Comparison of ENCODE assay signal across 14 cellular contexts in genomic region chr17:64110436-64111152, GRCh38. TPM values are rescaled to one million over a fixed set of nuclear protein-coding genes. Genes with fewer than 3 reads are reported as not detected.
DNase-seq lines count a peak whose midpoint lies in the region; ATAC-seq, FAIRE-seq and TF ChIP-seq lines count a peak whose summit lies in the region.
"Had no signal": no experiment of that assay in that cellular context is flagged by ENCODE, and none has a peak within 500 bp of the region (broad histone marks: within the 10 kb centered on the region; RNA-seq: fewer than 3 reads in every experiment).

No MANE protein-coding gene starts in this region.

- no peaks in the 10 kb centered on the region for H3K36me3 Mint-ChIP-seq in activated naive CD4-positive, alpha-beta T cell treated with anti-CD3 and anti-CD28 coated beads, Interleukin-2, amount 50 U/mL, for 24 hours
- H3K36me3 Mint-ChIP-seq in central memory CD8-positive, alpha-beta T cell (ENCODE audit: insufficient read depth), result peaks cover 19% of the 10 kb centered on the region
- peaks cover 63% of the 10 kb centered on the region for H3K36me3 Mint-ChIP-seq in stimulated activated effector memory CD8-positive, alpha-beta T cell treated with anti-CD3 and anti-CD28 coated beads, Interleukin-12 subunit alpha, Interleukin-12 subunit beta, amount 100 ng/mL, for 72 hours
- H3K36me3 Mint-ChIP-seq: stimulated activated naive B cell treated with anti-CD40 and anti-IgM and Interleukin-4, amounts not matched to agents 10 μg/mL and 1 μg/mL and 100 μg/mL, for 72 hours had no signal

- no peak for TF ChIP-seq POLR2A in GM12892 (IDR thresholded peaks at IDR 0.05; ENCODE audit: low read depth, low read length)

- ATAC-seq in central memory CD8-positive, alpha-beta T cell (replicated peaks; ENCODE audit: extremely low read depth, poor library complexity, severe bottlenecking), result no peak
- ATAC-seq in stimulated activated effector memory CD8-positive, alpha-beta T cell treated with anti-CD3 and anti-CD28 coated beads, Interleukin-12 subunit alpha, Interleukin-12 subunit beta, amount 100 ng/mL, for 72 hours, result no peak
- no peak for ATAC-seq in GM21723 (IDR thresholded peaks at IDR 0.05; ENCODE audit: unreplicated experiment)
- ATAC-seq: stimulated activated naive B cell treated with anti-CD40 and anti-IgM and Interleukin-4, amounts not matched to agents 10 μg/mL and 1 μg/mL and 100 μg/mL, for 72 hours had no signal

- no peaks in the 10 kb centered on the region for H3K27me3 Mint-ChIP-seq in activated naive CD4-positive, alpha-beta T cell treated with anti-CD3 and anti-CD28 coated beads, Interleukin-2, amount 50 U/mL, for 24 hours
- H3K27me3 Mint-ChIP-seq in central memory CD8-positive, alpha-beta T cell, result no peaks in the 10 kb centered on the region
- H3K27me3 Mint-ChIP-seq: stimulated activated naive B cell treated with anti-CD40 and anti-IgM and Interleukin-4, amounts not matched to agents 10 μg/mL and 1 μg/mL and 100 μg/mL, for 72 hours had no signal

- no peak for DNase-seq in activated naive CD4-positive, alpha-beta T cell treated with Interleukin-2 at 50 U/mL for 16 hours
- DNase-seq in OCI-M1 (lab: John Stamatoyannopoulos, UW), result peak; percentile 62
- no peak for DNase-seq in central memory CD8-positive, alpha-beta T cell (ENCODE audit: low spot score in 2 of 2)
- DNase-seq in stimulated activated effector memory CD8-positive, alpha-beta T cell treated with anti-CD3 and anti-CD28 coated beads, Interleukin-12 subunit alpha, Interleukin-12 subunit beta, amount 100 ng/mL, for 72 hours (ENCODE audit: low spot score in 2 of 2), result no peak
- no peak for DNase-seq in GM12892 (ENCODE audit: insufficient read length)
- DNase-seq in NCI-H1105 treated with DMSO at 0.1 percent for 48 hours (lab: John Stamatoyannopoulos, UW), result no peak
- DNase-seq: ACHN; caudate nucleus; H7; NCI-H446; stimulated activated naive B cell treated with anti-CD40 and anti-IgM and Interleukin-4, amounts not matched to agents 10 μg/mL and 1 μg/mL and 100 μg/mL, for 72 hours had no signal

- peak overlapping the region; percentile 52 for H3K27ac Mint-ChIP-seq in activated naive CD4-positive, alpha-beta T cell treated with anti-CD3 and anti-CD28 coated beads, Interleukin-2, amount 50 U/mL, for 24 hours
- H3K27ac Mint-ChIP-seq in central memory CD8-positive, alpha-beta T cell (ENCODE audit: low read depth), result peak overlapping the region; percentile 39
- H3K27ac Mint-ChIP-seq in stimulated activated effector memory CD8-positive, alpha-beta T cell treated with anti-CD3 and anti-CD28 coated beads, Interleukin-12 subunit alpha, Interleukin-12 subunit beta, amount 100 ng/mL, for 72 hours, result peak overlapping the region; percentile 72
- H3K27ac Mint-ChIP-seq: stimulated activated naive B cell treated with anti-CD40 and anti-IgM and Interleukin-4, amounts not matched to agents 10 μg/mL and 1 μg/mL and 100 μg/mL, for 72 hours had no signal

- no peaks in the 10 kb centered on the region for H3K9me3 Mint-ChIP-seq in activated naive CD4-positive, alpha-beta T cell treated with anti-CD3 and anti-CD28 coated beads, Interleukin-2, amount 50 U/mL, for 24 hours
- H3K9me3 Mint-ChIP-seq in central memory CD8-positive, alpha-beta T cell, result no peaks in the 10 kb centered on the region
- no peaks in the 10 kb centered on the region for H3K9me3 Mint-ChIP-seq in stimulated activated effector memory CD8-positive, alpha-beta T cell treated with anti-CD3 and anti-CD28 coated beads, Interleukin-12 subunit alpha, Interleukin-12 subunit beta, amount 100 ng/mL, for 72 hours
- H3K9me3 Mint-ChIP-seq: stimulated activated naive B cell treated with anti-CD40 and anti-IgM and Interleukin-4, amounts not matched to agents 10 μg/mL and 1 μg/mL and 100 μg/mL, for 72 hours had no signal

- peaks cover 66% of the 10 kb centered on the region for H3K4me1 Mint-ChIP-seq in activated naive CD4-positive, alpha-beta T cell treated with anti-CD3 and anti-CD28 coated beads, Interleukin-2, amount 50 U/mL, for 24 hours
- H3K4me1 Mint-ChIP-seq in central memory CD8-positive, alpha-beta T cell, result peaks cover 65% of the 10 kb centered on the region
- H3K4me1 Mint-ChIP-seq in stimulated activated effector memory CD8-positive, alpha-beta T cell treated with anti-CD3 and anti-CD28 coated beads, Interleukin-12 subunit alpha, Interleukin-12 subunit beta, amount 100 ng/mL, for 72 hours, result peaks cover 80% of the 10 kb centered on the region

- H3K4me3 Mint-ChIP-seq in activated naive CD4-positive, alpha-beta T cell treated with anti-CD3 and anti-CD28 coated beads, Interleukin-2, amount 50 U/mL, for 24 hours, result no peak overlapping the region
- no peak overlapping the region for H3K4me3 Mint-ChIP-seq in central memory CD8-positive, alpha-beta T cell
- H3K4me3 Mint-ChIP-seq in stimulated activated effector memory CD8-positive, alpha-beta T cell treated with anti-CD3 and anti-CD28 coated beads, Interleukin-12 subunit alpha, Interleukin-12 subunit beta, amount 100 ng/mL, for 72 hours, result no peak overlapping the region
- H3K4me3 Mint-ChIP-seq: stimulated activated naive B cell treated with anti-CD40 and anti-IgM and Interleukin-4, amounts not matched to agents 10 μg/mL and 1 μg/mL and 100 μg/mL, for 72 hours had no signal

- no peak for FAIRE-seq in GM12892 (lab: Jason Lieb, UNC)
- FAIRE-seq: D721Med had no signal

RNA-seq across cellular contexts. Expression of gene ERN1, which starts 19.4 kb away (rescaled TPM):
- polyA plus RNA-seq in GM12892 (2012; ENCODE audit: missing spikeins), result 7.7 TPM
